ENCODE assay signal across 1 cellular context in the genomic region with DNA sequence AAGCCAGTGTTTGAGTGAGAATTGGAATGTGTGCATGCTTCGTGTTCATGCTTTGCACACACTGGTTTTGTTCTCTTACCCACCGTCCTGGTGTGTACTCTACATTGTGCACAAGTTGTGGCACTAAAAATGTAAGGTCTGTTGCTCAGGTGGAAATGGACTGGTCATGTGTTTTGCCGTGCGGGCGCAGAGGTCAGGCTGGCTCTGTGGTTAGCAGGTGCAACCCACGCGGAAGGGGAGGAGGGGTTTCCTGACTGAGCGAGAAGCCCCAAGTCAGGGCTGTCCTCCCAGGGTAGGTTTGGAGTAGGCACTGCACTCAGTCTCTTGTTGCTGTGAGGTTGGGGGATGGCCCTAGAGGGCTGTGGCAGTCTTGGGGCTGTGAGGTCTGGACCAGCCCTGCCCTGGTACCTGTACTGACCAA.
A peak's percentile ranks its signal among the peaks of the same experiment; 100 is the strongest.
TF ChIP-seq lines count a peak whose summit lies in the region.

No MANE protein-coding gene starts in this region.

TF ChIP-seq in GM12878, 131 proteins besides CTCF, POLR2A, EP300 and RAD21 (continued from another document):
- TF ChIP-seq, protein P1, sequence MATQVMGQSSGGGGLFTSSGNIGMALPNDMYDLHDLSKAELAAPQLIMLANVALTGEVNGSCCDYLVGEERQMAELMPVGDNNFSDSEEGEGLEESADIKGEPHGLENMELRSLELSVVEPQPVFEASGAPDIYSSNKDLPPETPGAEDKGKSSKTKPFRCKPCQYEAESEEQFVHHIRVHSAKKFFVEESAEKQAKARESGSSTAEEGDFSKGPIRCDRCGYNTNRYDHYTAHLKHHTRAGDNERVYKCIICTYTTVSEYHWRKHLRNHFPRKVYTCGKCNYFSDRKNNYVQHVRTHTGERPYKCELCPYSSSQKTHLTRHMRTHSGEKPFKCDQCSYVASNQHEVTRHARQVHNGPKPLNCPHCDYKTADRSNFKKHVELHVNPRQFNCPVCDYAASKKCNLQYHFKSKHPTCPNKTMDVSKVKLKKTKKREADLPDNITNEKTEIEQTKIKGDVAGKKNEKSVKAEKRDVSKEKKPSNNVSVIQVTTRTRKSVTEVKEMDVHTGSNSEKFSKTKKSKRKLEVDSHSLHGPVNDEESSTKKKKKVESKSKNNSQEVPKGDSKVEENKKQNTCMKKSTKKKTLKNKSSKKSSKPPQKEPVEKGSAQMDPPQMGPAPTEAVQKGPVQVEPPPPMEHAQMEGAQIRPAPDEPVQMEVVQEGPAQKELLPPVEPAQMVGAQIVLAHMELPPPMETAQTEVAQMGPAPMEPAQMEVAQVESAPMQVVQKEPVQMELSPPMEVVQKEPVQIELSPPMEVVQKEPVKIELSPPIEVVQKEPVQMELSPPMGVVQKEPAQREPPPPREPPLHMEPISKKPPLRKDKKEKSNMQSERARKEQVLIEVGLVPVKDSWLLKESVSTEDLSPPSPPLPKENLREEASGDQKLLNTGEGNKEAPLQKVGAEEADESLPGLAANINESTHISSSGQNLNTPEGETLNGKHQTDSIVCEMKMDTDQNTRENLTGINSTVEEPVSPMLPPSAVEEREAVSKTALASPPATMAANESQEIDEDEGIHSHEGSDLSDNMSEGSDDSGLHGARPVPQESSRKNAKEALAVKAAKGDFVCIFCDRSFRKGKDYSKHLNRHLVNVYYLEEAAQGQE (IDR thresholded peaks at IDR 0.05; ENCODE audit: low read depth, low read length) = no peak
- peak; percentile 75 for TF ChIP-seq NBN (IDR thresholded peaks at IDR 0.05)
- TF ChIP-seq, protein P2, sequence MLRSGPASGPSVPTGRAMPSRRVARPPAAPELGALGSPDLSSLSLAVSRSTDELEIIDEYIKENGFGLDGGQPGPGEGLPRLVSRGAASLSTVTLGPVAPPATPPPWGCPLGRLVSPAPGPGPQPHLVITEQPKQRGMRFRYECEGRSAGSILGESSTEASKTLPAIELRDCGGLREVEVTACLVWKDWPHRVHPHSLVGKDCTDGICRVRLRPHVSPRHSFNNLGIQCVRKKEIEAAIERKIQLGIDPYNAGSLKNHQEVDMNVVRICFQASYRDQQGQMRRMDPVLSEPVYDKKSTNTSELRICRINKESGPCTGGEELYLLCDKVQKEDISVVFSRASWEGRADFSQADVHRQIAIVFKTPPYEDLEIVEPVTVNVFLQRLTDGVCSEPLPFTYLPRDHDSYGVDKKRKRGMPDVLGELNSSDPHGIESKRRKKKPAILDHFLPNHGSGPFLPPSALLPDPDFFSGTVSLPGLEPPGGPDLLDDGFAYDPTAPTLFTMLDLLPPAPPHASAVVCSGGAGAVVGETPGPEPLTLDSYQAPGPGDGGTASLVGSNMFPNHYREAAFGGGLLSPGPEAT (IDR thresholded peaks at IDR 0.05; ENCODE audit: low read depth) = peak; percentile 35; the same call in 1 of the 2 replicates
- TF ChIP-seq, protein P3, sequence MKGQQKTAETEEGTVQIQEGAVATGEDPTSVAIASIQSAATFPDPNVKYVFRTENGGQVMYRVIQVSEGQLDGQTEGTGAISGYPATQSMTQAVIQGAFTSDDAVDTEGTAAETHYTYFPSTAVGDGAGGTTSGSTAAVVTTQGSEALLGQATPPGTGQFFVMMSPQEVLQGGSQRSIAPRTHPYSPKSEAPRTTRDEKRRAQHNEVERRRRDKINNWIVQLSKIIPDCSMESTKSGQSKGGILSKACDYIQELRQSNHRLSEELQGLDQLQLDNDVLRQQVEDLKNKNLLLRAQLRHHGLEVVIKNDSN (IDR thresholded peaks at IDR 0.05; ENCODE audit: borderline replicate concordance, extremely low read length, insufficient read depth, low read depth, low read length) = peak; percentile 33
- peak; percentile 62; the same call in 1 of the 2 replicates for TF ChIP-seq CBX5 (IDR thresholded peaks at IDR 0.05; ENCODE audit: low read depth)
- peak in 1 of 2 experiments; percentile 86; a peak in 2 of 3 replicates for TF ChIP-seq EGR1 (IDR thresholded peaks at IDR 0.05; ENCODE audit: borderline replicate concordance in 1 of 2, low read depth in 2 of 2, low read length in 2 of 2)
- peak; percentile 59; the same call in 1 of the 2 replicates for TF ChIP-seq EED (IDR thresholded peaks at IDR 0.05; ENCODE audit: low read depth)
- TF ChIP-seq, protein P4, sequence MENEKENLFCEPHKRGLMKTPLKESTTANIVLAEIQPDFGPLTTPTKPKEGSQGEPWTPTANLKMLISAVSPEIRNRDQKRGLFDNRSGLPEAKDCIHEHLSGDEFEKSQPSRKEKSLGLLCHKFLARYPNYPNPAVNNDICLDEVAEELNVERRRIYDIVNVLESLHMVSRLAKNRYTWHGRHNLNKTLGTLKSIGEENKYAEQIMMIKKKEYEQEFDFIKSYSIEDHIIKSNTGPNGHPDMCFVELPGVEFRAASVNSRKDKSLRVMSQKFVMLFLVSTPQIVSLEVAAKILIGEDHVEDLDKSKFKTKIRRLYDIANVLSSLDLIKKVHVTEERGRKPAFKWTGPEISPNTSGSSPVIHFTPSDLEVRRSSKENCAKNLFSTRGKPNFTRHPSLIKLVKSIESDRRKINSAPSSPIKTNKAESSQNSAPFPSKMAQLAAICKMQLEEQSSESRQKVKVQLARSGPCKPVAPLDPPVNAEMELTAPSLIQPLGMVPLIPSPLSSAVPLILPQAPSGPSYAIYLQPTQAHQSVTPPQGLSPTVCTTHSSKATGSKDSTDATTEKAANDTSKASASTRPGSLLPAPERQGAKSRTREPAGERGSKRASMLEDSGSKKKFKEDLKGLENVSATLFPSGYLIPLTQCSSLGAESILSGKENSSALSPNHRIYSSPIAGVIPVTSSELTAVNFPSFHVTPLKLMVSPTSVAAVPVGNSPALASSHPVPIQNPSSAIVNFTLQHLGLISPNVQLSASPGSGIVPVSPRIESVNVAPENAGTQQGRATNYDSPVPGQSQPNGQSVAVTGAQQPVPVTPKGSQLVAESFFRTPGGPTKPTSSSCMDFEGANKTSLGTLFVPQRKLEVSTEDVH (IDR thresholded peaks at IDR 0.05; ENCODE audit: low read depth, partially characterized antibody) = peak; percentile 35
- peak; percentile 40; the same call in 1 of the 2 replicates for TF ChIP-seq ATF7 (IDR thresholded peaks at IDR 0.05; ENCODE audit: low read depth)
- no peak for TF ChIP-seq SREBF1 (IDR thresholded peaks at IDR 0.05; ENCODE audit: low read length)
- TF ChIP-seq MXI1 (IDR thresholded peaks at IDR 0.05; ENCODE audit: low read depth, low read length) = peak; percentile 53; the same call in 1 of the 2 replicates
- no peak for TF ChIP-seq RELA (IDR thresholded peaks at IDR 0.05; ENCODE audit: borderline replicate concordance, partially characterized antibody)
- TF ChIP-seq IKZF1 (conservative IDR thresholded peaks at IDR 0.05) = peak; percentile 78
